In the genomic region with DNA sequence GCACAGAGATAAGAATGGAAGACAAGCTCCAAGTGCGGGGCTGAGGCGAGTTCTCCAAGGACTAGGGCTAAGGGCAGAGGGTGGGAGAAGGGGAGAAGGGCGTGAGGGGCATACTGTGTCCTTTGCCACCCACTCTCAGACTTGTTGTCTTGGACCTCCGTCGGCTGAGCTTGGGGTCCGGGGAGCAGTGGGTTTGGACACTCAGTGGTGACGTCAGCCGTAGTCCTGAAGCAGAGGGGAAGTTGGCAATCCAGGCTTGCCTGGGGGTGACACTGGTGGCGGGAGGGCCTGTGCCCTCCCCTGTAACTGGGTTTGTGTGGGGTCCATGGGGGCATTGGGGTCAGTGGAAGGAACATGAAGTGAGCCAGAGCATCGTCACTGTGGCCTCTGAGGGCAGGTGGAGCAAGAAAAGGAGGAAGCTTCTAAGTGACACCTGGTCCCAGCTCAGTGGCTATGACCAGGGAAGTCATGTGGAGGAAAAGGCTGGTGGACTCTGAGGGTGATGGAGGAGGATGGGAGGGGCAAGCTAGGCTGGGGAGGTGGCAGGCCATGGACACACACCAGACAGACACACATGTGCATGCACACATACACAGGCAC, we compare ENCODE assay signal across 1 cellular context.
TF ChIP-seq lines count a peak whose summit lies in the region.

No MANE protein-coding gene starts in this region.

TF ChIP-seq in HepG2, 621 proteins besides CTCF, POLR2A, EP300 and RAD21:
- no peak for TF ChIP-seq SMAD1 (CRISPR knock-in tag; IDR thresholded peaks at IDR 0.05; ENCODE audit: borderline replicate concordance, low read depth)
- TF ChIP-seq RARG (CRISPR knock-in tag; IDR thresholded peaks at IDR 0.05; ENCODE audit: low read depth): no peak
- TF ChIP-seq PTBP1 (IDR thresholded peaks at IDR 0.05; ENCODE audit: low read depth, low read length, poor library complexity, severe bottlenecking): no peak
- TF ChIP-seq HNF1A (IDR thresholded peaks at IDR 0.05; ENCODE audit: low read depth): no peak
- no peak for TF ChIP-seq HNF1A (CRISPR knock-in tag; IDR thresholded peaks at IDR 0.05; ENCODE audit: borderline replicate concordance)
- no peak for TF ChIP-seq ZNF839 (CRISPR knock-in tag; IDR thresholded peaks at IDR 0.05; ENCODE audit: borderline replicate concordance)
- TF ChIP-seq KDM3A (CRISPR knock-in tag; IDR thresholded peaks at IDR 0.05; ENCODE audit: low read depth): no peak
- TF ChIP-seq, protein P1, sequence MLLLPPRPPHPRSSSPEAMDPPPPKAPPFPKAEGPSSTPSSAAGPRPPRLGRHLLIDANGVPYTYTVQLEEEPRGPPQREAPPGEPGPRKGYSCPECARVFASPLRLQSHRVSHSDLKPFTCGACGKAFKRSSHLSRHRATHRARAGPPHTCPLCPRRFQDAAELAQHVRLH (CRISPR knock-in tag; IDR thresholded peaks at IDR 0.05; ENCODE audit: borderline replicate concordance, low read depth): no peak
- no peak for TF ChIP-seq RCOR2 (CRISPR knock-in tag; IDR thresholded peaks at IDR 0.05)
- TF ChIP-seq, protein P2, sequence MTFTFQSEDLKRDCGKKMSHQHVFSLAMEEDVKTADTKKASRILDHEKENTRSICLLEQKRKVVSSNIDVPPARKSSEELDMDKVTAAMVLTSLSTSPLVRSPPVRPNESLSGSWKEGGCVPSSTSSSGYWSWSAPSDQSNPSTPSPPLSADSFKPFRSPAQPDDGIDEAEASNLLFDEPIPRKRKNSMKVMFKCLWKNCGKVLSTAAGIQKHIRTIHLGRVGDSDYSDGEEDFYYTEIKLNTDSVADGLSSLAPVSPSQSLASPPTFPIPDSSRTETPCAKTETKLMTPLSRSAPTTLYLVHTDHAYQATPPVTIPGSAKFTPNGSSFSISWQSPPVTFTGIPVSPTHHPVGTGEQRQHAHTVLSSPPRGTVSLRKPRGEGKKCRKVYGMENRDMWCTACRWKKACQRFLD (CRISPR knock-in tag; IDR thresholded peaks at IDR 0.05; ENCODE audit: borderline replicate concordance): no peak
- TF ChIP-seq ZNF10 (CRISPR knock-in tag; IDR thresholded peaks at IDR 0.05; ENCODE audit: borderline replicate concordance, low read depth): no peak
- TF ChIP-seq ETV6 (CRISPR knock-in tag; conservative IDR thresholded peaks at IDR 0.05): no peak
- no peak for TF ChIP-seq PHF5A (CRISPR knock-in tag; IDR thresholded peaks at IDR 0.05; ENCODE audit: low read depth, unreplicated experiment)
- TF ChIP-seq, protein P3, sequence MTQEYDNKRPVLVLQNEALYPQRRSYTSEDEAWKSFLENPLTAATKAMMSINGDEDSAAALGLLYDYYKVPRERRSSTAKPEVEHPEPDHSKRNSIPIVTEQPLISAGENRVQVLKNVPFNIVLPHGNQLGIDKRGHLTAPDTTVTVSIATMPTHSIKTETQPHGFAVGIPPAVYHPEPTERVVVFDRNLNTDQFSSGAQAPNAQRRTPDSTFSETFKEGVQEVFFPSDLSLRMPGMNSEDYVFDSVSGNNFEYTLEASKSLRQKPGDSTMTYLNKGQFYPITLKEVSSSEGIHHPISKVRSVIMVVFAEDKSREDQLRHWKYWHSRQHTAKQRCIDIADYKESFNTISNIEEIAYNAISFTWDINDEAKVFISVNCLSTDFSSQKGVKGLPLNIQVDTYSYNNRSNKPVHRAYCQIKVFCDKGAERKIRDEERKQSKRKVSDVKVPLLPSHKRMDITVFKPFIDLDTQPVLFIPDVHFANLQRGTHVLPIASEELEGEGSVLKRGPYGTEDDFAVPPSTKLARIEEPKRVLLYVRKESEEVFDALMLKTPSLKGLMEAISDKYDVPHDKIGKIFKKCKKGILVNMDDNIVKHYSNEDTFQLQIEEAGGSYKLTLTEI (CRISPR knock-in tag; conservative IDR thresholded peaks at IDR 0.05): no peak
- TF ChIP-seq TEAD2 (CRISPR knock-in tag; IDR thresholded peaks at IDR 0.05): no peak
- TF ChIP-seq ZNF780A (CRISPR knock-in tag; IDR thresholded peaks at IDR 0.05): no peak
- no peak for TF ChIP-seq SRSF4 (IDR thresholded peaks at IDR 0.05; ENCODE audit: low read depth, low read length, poor library complexity, severe bottlenecking)
- no peak for TF ChIP-seq SUZ12 (IDR thresholded peaks at IDR 0.05; ENCODE audit: low read depth, low read length)
- no peak for TF ChIP-seq SSRP1 (CRISPR knock-in tag; IDR thresholded peaks at IDR 0.05)
- TF ChIP-seq KMT2A (CRISPR knock-in tag; IDR thresholded peaks at IDR 0.05): no peak
